In genomic region chrX:48956728-48957414, GRCh38 we compare ENCODE assay signal across 1 cellular context.
TF ChIP-seq lines count a peak whose summit lies in the region.

No MANE protein-coding gene starts in this region.

TF ChIP-seq in GM12878, 131 proteins besides CTCF, POLR2A, EP300 and RAD21:
- TF ChIP-seq HDAC6 (IDR thresholded peaks at IDR 0.05; ENCODE audit: unreplicated experiment) = no peak
- TF ChIP-seq HCFC1 (IDR thresholded peaks at IDR 0.05; ENCODE audit: low read length) = no peak
- peak; percentile 8; the same call in 1 of the 2 replicates for TF ChIP-seq CREB1 (IDR thresholded peaks at IDR 0.05; ENCODE audit: low read depth)
- TF ChIP-seq DPF2 (IDR thresholded peaks at IDR 0.05) = 0 out of 2 replicates have a peak, but pooled peaks have one; percentile 55
- peak; percentile 44; the same call in 1 of the 2 replicates for TF ChIP-seq BACH1 (IDR thresholded peaks at IDR 0.05; ENCODE audit: borderline replicate concordance)
- TF ChIP-seq HDGF (IDR thresholded peaks at IDR 0.05) = no peak
- TF ChIP-seq PAX5 (IDR thresholded peaks at IDR 0.05; ENCODE audit: borderline replicate concordance, low read depth, low read length) = no peak
- TF ChIP-seq, protein P1, sequence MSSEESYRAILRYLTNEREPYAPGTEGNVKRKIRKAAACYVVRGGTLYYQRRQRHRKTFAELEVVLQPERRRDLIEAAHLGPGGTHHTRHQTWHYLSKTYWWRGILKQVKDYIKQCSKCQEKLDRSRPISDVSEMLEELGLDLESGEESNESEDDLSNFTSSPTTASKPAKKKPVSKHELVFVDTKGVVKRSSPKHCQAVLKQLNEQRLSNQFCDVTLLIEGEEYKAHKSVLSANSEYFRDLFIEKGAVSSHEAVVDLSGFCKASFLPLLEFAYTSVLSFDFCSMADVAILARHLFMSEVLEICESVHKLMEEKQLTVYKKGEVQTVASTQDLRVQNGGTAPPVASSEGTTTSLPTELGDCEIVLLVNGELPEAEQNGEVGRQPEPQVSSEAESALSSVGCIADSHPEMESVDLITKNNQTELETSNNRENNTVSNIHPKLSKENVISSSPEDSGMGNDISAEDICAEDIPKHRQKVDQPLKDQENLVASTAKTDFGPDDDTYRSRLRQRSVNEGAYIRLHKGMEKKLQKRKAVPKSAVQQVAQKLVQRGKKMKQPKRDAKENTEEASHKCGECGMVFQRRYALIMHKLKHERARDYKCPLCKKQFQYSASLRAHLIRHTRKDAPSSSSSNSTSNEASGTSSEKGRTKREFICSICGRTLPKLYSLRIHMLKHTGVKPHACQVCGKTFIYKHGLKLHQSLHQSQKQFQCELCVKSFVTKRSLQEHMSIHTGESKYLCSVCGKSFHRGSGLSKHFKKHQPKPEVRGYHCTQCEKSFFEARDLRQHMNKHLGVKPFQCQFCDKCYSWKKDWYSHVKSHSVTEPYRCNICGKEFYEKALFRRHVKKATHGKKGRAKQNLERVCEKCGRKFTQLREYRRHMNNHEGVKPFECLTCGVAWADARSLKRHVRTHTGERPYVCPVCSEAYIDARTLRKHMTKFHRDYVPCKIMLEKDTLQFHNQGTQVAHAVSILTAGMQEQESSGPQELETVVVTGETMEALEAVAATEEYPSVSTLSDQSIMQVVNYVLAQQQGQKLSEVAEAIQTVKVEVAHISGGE (CRISPR knock-in tag; IDR thresholded peaks at IDR 0.05) = no peak
- TF ChIP-seq, protein P2, sequence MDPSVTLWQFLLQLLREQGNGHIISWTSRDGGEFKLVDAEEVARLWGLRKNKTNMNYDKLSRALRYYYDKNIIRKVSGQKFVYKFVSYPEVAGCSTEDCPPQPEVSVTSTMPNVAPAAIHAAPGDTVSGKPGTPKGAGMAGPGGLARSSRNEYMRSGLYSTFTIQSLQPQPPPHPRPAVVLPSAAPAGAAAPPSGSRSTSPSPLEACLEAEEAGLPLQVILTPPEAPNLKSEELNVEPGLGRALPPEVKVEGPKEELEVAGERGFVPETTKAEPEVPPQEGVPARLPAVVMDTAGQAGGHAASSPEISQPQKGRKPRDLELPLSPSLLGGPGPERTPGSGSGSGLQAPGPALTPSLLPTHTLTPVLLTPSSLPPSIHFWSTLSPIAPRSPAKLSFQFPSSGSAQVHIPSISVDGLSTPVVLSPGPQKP (IDR thresholded peaks at IDR 0.05; ENCODE audit: low read depth, low read length) = no peak
- TF ChIP-seq EGR1 (IDR thresholded peaks at IDR 0.05; ENCODE audit: borderline replicate concordance in 1 of 2, low read depth in 2 of 2, low read length in 2 of 2) = peak in 1 of 2 experiments; percentile 82; a peak in 2 of 3 replicates
- TF ChIP-seq TCF7 (IDR thresholded peaks at IDR 0.05; ENCODE audit: borderline replicate concordance) = no peak
- TF ChIP-seq SREBF1 (IDR thresholded peaks at IDR 0.05; ENCODE audit: low read length) = no peak
- no peak for TF ChIP-seq GATAD2B (conservative IDR thresholded peaks at IDR 0.05; ENCODE audit: low read depth)
- TF ChIP-seq ZNF622 (IDR thresholded peaks at IDR 0.05) = no peak
- no peak for TF ChIP-seq BCL3 (IDR thresholded peaks at IDR 0.05; ENCODE audit: borderline replicate concordance, insufficient read depth, low read depth, low read length, poor library complexity, severe bottlenecking)
- TF ChIP-seq KLF5 (IDR thresholded peaks at IDR 0.05; ENCODE audit: partially characterized antibody) = no peak
- TF ChIP-seq NKRF (conservative IDR thresholded peaks at IDR 0.05) = 0 out of 2 replicates have a peak, but pooled peaks have one; percentile 54
- TF ChIP-seq BHLHE40 (IDR thresholded peaks at IDR 0.05; ENCODE audit: borderline replicate concordance in 1 of 2, low read depth in 2 of 2, low read length in 1 of 2) = peak in 1 of 2 experiments; percentile 35; a peak in 2 of 4 replicates
- peak; percentile 68; the same call in 1 of the 2 replicates for TF ChIP-seq LARP7 (IDR thresholded peaks at IDR 0.05)
- TF ChIP-seq MEF2B (IDR thresholded peaks at IDR 0.05; ENCODE audit: partially characterized antibody, poor library complexity, severe bottlenecking) = peak; percentile 15
- TF ChIP-seq JUND (IDR thresholded peaks at IDR 0.05; ENCODE audit: low read depth, low read length) = no peak
- TF ChIP-seq, protein P3, sequence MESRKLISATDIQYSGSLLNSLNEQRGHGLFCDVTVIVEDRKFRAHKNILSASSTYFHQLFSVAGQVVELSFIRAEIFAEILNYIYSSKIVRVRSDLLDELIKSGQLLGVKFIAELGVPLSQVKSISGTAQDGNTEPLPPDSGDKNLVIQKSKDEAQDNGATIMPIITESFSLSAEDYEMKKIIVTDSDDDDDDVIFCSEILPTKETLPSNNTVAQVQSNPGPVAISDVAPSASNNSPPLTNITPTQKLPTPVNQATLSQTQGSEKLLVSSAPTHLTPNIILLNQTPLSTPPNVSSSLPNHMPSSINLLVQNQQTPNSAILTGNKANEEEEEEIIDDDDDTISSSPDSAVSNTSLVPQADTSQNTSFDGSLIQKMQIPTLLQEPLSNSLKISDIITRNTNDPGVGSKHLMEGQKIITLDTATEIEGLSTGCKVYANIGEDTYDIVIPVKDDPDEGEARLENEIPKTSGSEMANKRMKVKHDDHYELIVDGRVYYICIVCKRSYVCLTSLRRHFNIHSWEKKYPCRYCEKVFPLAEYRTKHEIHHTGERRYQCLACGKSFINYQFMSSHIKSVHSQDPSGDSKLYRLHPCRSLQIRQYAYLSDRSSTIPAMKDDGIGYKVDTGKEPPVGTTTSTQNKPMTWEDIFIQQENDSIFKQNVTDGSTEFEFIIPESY (IDR thresholded peaks at IDR 0.05) = no peak
